1 cellular context compared by ENCODE assay signal in genomic region chr4:40056722-40057539, GRCh38.
TF ChIP-seq lines count a peak whose summit lies in the region.

Gene N4BP2, plus strand, starts transcription at chr4:40056850. Its CDS starts 40,491 bp downstream, at chr4:40097341.

TF ChIP-seq in HepG2, 621 proteins besides CTCF, POLR2A, EP300 and RAD21 (continued from another document and continues in another):
- TF ChIP-seq ZNF670 (CRISPR knock-in tag; IDR thresholded peaks at IDR 0.05; ENCODE audit: borderline replicate concordance): 0 out of 2 replicates have a peak, but pooled peaks have one; percentile 60
- TF ChIP-seq, protein P1, sequence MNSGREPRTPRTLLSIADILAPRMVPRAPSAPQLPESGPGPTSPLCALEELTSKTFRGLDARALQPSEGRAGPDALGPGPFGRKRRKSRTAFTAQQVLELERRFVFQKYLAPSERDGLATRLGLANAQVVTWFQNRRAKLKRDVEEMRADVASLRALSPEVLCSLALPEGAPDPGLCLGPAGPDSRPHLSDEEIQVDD (CRISPR knock-in tag; IDR thresholded peaks at IDR 0.05; ENCODE audit: borderline replicate concordance): peak; percentile 92; the same call in 1 of the 2 replicates
- peak; percentile 79 for TF ChIP-seq PRMT3 (CRISPR knock-in tag; IDR thresholded peaks at IDR 0.05; ENCODE audit: borderline replicate concordance, low read depth)
- no peak for TF ChIP-seq ZNF549 (CRISPR knock-in tag; IDR thresholded peaks at IDR 0.05)
- TF ChIP-seq SKI (IDR thresholded peaks at IDR 0.05; ENCODE audit: partially characterized antibody): no peak
- TF ChIP-seq, protein P2, sequence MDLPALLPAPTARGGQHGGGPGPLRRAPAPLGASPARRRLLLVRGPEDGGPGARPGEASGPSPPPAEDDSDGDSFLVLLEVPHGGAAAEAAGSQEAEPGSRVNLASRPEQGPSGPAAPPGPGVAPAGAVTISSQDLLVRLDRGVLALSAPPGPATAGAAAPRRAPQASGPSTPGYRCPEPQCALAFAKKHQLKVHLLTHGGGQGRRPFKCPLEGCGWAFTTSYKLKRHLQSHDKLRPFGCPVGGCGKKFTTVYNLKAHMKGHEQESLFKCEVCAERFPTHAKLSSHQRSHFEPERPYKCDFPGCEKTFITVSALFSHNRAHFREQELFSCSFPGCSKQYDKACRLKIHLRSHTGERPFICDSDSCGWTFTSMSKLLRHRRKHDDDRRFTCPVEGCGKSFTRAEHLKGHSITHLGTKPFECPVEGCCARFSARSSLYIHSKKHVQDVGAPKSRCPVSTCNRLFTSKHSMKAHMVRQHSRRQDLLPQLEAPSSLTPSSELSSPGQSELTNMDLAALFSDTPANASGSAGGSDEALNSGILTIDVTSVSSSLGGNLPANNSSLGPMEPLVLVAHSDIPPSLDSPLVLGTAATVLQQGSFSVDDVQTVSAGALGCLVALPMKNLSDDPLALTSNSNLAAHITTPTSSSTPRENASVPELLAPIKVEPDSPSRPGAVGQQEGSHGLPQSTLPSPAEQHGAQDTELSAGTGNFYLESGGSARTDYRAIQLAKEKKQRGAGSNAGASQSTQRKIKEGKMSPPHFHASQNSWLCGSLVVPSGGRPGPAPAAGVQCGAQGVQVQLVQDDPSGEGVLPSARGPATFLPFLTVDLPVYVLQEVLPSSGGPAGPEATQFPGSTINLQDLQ (CRISPR knock-in tag; IDR thresholded peaks at IDR 0.05): peak; percentile 79; the same call in 1 of the 2 replicates
- TF ChIP-seq RXRB (CRISPR knock-in tag; IDR thresholded peaks at IDR 0.05; ENCODE audit: borderline replicate concordance): no peak; the same call in 1 of the 2 replicates
- TF ChIP-seq ZNF781 (CRISPR knock-in tag; IDR thresholded peaks at IDR 0.05; ENCODE audit: borderline replicate concordance, not compliant biosample characterization): no peak
- TF ChIP-seq ZNF280D (CRISPR knock-in tag; IDR thresholded peaks at IDR 0.05): no peak
- TF ChIP-seq, protein P3, sequence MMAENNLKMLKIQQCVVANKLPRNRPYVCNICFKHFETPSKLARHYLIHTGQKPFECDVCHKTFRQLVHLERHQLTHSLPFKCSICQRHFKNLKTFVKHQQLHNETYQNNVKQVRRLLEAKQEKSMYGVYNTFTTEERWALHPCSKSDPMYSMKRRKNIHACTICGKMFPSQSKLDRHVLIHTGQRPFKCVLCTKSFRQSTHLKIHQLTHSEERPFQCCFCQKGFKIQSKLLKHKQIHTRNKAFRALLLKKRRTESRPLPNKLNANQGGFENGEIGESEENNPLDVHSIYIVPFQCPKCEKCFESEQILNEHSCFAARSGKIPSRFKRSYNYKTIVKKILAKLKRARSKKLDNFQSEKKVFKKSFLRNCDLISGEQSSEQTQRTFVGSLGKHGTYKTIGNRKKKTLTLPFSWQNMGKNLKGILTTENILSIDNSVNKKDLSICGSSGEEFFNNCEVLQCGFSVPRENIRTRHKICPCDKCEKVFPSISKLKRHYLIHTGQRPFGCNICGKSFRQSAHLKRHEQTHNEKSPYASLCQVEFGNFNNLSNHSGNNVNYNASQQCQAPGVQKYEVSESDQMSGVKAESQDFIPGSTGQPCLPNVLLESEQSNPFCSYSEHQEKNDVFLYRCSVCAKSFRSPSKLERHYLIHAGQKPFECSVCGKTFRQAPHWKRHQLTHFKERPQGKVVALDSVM (CRISPR knock-in tag; IDR thresholded peaks at IDR 0.05): peak; percentile 64
- no peak for TF ChIP-seq KDM4B (CRISPR knock-in tag; IDR thresholded peaks at IDR 0.05)
- TF ChIP-seq CREM (IDR thresholded peaks at IDR 0.05): no peak
- TF ChIP-seq CREM (CRISPR knock-in tag; IDR thresholded peaks at IDR 0.05): no peak
- TF ChIP-seq POLR2AphosphoS5 (IDR thresholded peaks at IDR 0.05; ENCODE audit: low read depth, low read length): no peak
- peak; percentile 63; the same call in 1 of the 2 replicates for TF ChIP-seq ZNF253 (CRISPR knock-in tag; IDR thresholded peaks at IDR 0.05; ENCODE audit: borderline replicate concordance)
- peak; percentile 65; the same call in 1 of the 2 replicates for TF ChIP-seq MED13 (CRISPR knock-in tag; IDR thresholded peaks at IDR 0.05)
- TF ChIP-seq ZNF672 (CRISPR knock-in tag; IDR thresholded peaks at IDR 0.05): peak; percentile 86; the same call in 1 of the 2 replicates
- peak; percentile 56; the same call in 1 of the 2 replicates for TF ChIP-seq ZNF562 (CRISPR knock-in tag; IDR thresholded peaks at IDR 0.05; ENCODE audit: borderline replicate concordance)
- no peak for TF ChIP-seq NPAS2 (CRISPR knock-in tag; IDR thresholded peaks at IDR 0.05; ENCODE audit: borderline replicate concordance)
- TF ChIP-seq AKAP8 (CRISPR knock-in tag; IDR thresholded peaks at IDR 0.05): peak; percentile 64; the same call in 1 of the 2 replicates
- no peak for TF ChIP-seq ATRX (CRISPR knock-in tag; IDR thresholded peaks at IDR 0.05; ENCODE audit: borderline replicate concordance)
- peak; percentile 19; the same call in 1 of the 2 replicates for TF ChIP-seq ZNF281 (CRISPR knock-in tag; IDR thresholded peaks at IDR 0.05; ENCODE audit: borderline replicate concordance)
- TF ChIP-seq SRF (IDR thresholded peaks at IDR 0.05; ENCODE audit: low read depth, low read length): no peak
- 0 out of 2 replicates have a peak, but pooled peaks have one; percentile 33 for TF ChIP-seq ZSCAN20 (CRISPR knock-in tag; IDR thresholded peaks at IDR 0.05; ENCODE audit: borderline replicate concordance)
- no peak for TF ChIP-seq MLLT10 (CRISPR knock-in tag; IDR thresholded peaks at IDR 0.05)
- peak; percentile 71; the same call in 1 of the 2 replicates for TF ChIP-seq ZNF343 (CRISPR knock-in tag; IDR thresholded peaks at IDR 0.05)
- TF ChIP-seq HCFC1 (IDR thresholded peaks at IDR 0.05; ENCODE audit: low read depth, low read length): no peak; the same call in 1 of the 2 replicates
- TF ChIP-seq ZNF33B (CRISPR knock-in tag; IDR thresholded peaks at IDR 0.05): no peak; the same call in 1 of the 2 replicates
- peak; percentile 94 for TF ChIP-seq ZNF354B (CRISPR knock-in tag; IDR thresholded peaks at IDR 0.05)
- peak; percentile 75 for TF ChIP-seq NCOA1 (CRISPR knock-in tag; IDR thresholded peaks at IDR 0.05)
- TF ChIP-seq ZSCAN29 (CRISPR knock-in tag; conservative IDR thresholded peaks at IDR 0.05): peak; percentile 22; the same call in 1 of the 2 replicates
- peak; percentile 79; the same call in 1 of the 2 replicates for TF ChIP-seq ZNF484 (CRISPR knock-in tag; IDR thresholded peaks at IDR 0.05; ENCODE audit: borderline replicate concordance, low read depth)
- TF ChIP-seq, protein P4, sequence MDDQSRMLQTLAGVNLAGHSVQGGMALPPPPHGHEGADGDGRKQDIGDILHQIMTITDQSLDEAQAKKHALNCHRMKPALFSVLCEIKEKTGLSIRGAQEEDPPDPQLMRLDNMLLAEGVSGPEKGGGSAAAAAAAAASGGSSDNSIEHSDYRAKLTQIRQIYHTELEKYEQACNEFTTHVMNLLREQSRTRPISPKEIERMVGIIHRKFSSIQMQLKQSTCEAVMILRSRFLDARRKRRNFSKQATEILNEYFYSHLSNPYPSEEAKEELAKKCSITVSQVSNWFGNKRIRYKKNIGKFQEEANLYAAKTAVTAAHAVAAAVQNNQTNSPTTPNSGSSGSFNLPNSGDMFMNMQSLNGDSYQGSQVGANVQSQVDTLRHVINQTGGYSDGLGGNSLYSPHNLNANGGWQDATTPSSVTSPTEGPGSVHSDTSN (CRISPR knock-in tag; IDR thresholded peaks at IDR 0.05; ENCODE audit: borderline replicate concordance): 0 out of 2 replicates have a peak, but pooled peaks have one; percentile 48
- TF ChIP-seq GTF3A (CRISPR knock-in tag; conservative IDR thresholded peaks at IDR 0.05): no peak
- TF ChIP-seq TERF1 (CRISPR knock-in tag; IDR thresholded peaks at IDR 0.05): no peak
- TF ChIP-seq RBM22 (optimal IDR thresholded peaks at IDR 0.05; ENCODE audit: low read length): no peak
- TF ChIP-seq ZNF143 (CRISPR knock-in tag; IDR thresholded peaks at IDR 0.05): 0 out of 2 replicates have a peak, but pooled peaks have one; percentile 39
- 0 out of 2 replicates have a peak, but pooled peaks have one; percentile 76 for TF ChIP-seq ATF5 (CRISPR knock-in tag; IDR thresholded peaks at IDR 0.05; ENCODE audit: low read depth)
- TF ChIP-seq, protein P5, sequence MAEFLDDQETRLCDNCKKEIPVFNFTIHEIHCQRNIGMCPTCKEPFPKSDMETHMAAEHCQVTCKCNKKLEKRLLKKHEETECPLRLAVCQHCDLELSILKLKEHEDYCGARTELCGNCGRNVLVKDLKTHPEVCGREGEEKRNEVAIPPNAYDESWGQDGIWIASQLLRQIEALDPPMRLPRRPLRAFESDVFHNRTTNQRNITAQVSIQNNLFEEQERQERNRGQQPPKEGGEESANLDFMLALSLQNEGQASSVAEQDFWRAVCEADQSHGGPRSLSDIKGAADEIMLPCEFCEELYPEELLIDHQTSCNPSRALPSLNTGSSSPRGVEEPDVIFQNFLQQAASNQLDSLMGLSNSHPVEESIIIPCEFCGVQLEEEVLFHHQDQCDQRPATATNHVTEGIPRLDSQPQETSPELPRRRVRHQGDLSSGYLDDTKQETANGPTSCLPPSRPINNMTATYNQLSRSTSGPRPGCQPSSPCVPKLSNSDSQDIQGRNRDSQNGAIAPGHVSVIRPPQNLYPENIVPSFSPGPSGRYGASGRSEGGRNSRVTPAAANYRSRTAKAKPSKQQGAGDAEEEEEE (CRISPR knock-in tag; IDR thresholded peaks at IDR 0.05; ENCODE audit: borderline replicate concordance): no peak
- TF ChIP-seq, protein P6, sequence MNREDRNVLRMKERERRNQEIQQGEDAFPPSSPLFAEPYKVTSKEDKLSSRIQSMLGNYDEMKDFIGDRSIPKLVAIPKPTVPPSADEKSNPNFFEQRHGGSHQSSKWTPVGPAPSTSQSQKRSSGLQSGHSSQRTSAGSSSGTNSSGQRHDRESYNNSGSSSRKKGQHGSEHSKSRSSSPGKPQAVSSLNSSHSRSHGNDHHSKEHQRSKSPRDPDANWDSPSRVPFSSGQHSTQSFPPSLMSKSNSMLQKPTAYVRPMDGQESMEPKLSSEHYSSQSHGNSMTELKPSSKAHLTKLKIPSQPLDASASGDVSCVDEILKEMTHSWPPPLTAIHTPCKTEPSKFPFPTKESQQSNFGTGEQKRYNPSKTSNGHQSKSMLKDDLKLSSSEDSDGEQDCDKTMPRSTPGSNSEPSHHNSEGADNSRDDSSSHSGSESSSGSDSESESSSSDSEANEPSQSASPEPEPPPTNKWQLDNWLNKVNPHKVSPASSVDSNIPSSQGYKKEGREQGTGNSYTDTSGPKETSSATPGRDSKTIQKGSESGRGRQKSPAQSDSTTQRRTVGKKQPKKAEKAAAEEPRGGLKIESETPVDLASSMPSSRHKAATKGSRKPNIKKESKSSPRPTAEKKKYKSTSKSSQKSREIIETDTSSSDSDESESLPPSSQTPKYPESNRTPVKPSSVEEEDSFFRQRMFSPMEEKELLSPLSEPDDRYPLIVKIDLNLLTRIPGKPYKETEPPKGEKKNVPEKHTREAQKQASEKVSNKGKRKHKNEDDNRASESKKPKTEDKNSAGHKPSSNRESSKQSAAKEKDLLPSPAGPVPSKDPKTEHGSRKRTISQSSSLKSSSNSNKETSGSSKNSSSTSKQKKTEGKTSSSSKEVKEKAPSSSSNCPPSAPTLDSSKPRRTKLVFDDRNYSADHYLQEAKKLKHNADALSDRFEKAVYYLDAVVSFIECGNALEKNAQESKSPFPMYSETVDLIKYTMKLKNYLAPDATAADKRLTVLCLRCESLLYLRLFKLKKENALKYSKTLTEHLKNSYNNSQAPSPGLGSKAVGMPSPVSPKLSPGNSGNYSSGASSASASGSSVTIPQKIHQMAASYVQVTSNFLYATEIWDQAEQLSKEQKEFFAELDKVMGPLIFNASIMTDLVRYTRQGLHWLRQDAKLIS (CRISPR knock-in tag; IDR thresholded peaks at IDR 0.05): no peak
